1 cellular context compared by ENCODE assay signal in genomic region chr6:168343239-168344167, GRCh38.
A peak's percentile ranks its signal among the peaks of the same experiment; 100 is the strongest.
TF ChIP-seq lines count a peak whose summit lies in the region.

No MANE protein-coding gene starts in this region.

TF ChIP-seq in WTC11, 78 proteins besides CTCF, POLR2A, EP300 and RAD21 (continued from another document):
- TF ChIP-seq ZBTB43 (CRISPR knock-in tag; IDR thresholded peaks at IDR 0.05), result no peak
- no peak for TF ChIP-seq SP1 (CRISPR knock-in tag; conservative IDR thresholded peaks at IDR 0.05)
- TF ChIP-seq FOXK1 (CRISPR knock-in tag; IDR thresholded peaks at IDR 0.05), result no peak
- no peak for TF ChIP-seq NR1H2 (CRISPR knock-in tag; IDR thresholded peaks at IDR 0.05)
- no peak for TF ChIP-seq NFE2L1 (CRISPR knock-in tag; IDR thresholded peaks at IDR 0.05)
- 0 out of 2 replicates have a peak, but pooled peaks have one; percentile 11 for TF ChIP-seq FOXP1 (CRISPR knock-in tag; IDR thresholded peaks at IDR 0.05; ENCODE audit: borderline replicate concordance)
- TF ChIP-seq GRHL2 (CRISPR knock-in tag; IDR thresholded peaks at IDR 0.05; ENCODE audit: insufficient replicate concordance, severe bottlenecking), result no peak
- no peak for TF ChIP-seq GTF2I (CRISPR knock-in tag; conservative IDR thresholded peaks at IDR 0.05)
- TF ChIP-seq SMAD4 (CRISPR knock-in tag; IDR thresholded peaks at IDR 0.05), result no peak
- no peak for TF ChIP-seq HMGA2 (CRISPR knock-in tag; IDR thresholded peaks at IDR 0.05)
- TF ChIP-seq ATF3 (CRISPR knock-in tag; conservative IDR thresholded peaks at IDR 0.05), result no peak
